9 cellular contexts compared by ENCODE assay signal in the genomic region with DNA sequence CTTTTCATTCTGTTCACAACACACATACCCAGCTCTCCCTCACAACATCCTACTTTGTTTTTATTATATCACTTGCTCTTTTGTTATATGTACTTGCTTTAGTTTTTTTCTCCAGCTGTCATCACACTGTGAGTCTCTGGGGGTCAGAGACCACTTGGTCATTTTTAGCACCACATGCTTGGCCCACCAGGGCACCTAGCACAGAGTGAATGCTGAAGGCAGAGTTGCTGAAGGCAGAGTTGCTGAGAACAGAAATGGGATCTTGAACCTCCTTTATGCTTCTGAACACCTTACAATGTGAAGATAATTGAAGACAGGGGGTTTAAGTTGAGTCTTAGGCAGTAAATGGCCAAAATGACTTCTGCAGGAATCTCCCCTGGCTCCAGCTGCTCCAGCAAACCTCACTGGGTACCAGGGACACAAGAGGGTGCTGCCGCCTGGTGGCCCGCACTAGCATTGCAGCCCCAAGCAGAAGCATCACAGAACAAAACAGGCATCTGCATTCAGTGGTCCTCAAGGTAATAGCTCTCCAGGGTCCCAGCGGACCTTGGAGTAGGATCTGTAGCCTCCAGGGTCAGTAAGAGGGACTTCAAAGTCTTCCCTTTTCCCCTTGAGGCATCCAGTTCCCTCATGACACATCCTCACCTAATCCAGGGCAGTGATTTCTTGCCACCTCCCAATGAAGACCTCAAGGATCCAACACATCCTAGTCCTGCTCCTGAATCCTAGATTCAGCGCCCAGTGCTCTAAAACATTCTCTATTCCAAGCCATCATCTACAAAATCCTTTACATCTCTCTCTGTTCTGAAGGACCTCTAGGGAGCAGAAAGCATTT.
DNase-seq lines count a peak whose midpoint lies in the region; ATAC-seq, FAIRE-seq and TF ChIP-seq lines count a peak whose summit lies in the region.
"Had no signal": no experiment of that assay in that cellular context is flagged by ENCODE, and none has a peak within 500 bp of the region (broad histone marks: within the 10 kb centered on the region; RNA-seq: fewer than 3 reads in every experiment).

No MANE protein-coding gene starts in this region.

- no peaks in the 10 kb centered on the region for H3K27me3 ChIP-seq in left ventricle myocardium inferior (ENCODE audit: low read depth)
- no peaks in the 10 kb centered on the region for H3K27me3 ChIP-seq in upper lobe of right lung
- H3K27me3 ChIP-seq in small intestine (ENCODE audit: control insufficient read depth in 2 of 2, insufficient read depth in 2 of 2, low read length in 2 of 2): no peaks in the 10 kb centered on the region

- no peaks in the 10 kb centered on the region for H3K9me3 ChIP-seq in left ventricle myocardium inferior (replicated peaks)
- H3K9me3 ChIP-seq in upper lobe of right lung: no peaks in the 10 kb centered on the region
- peaks cover 2% of the 10 kb centered on the region for H3K9me3 ChIP-seq in small intestine (ENCODE audit: control insufficient read depth, low read depth)

- H3K27ac ChIP-seq in left ventricle myocardium inferior (replicated peaks) (no peak overlapping the region), upper lobe of right lung (no peak overlapping the region), small intestine (ENCODE audit: low read depth in 1 of 2, low read length in 1 of 2) (no peak overlapping the region)

- FAIRE-seq in small intestine (lab: Jason Lieb, UNC): no peak

- 7 to 10% (median 9%) methylated on average over 4 of the region's 4 CpGs for WGBS in small intestine, 3 donors

- DNase-seq in left ventricle myocardium inferior (no peak), Right ventricle myocardium inferior (ENCODE audit: missing footprints) (no peak), NCI-H1930 (lab: John Stamatoyannopoulos, UW) (peak; percentile 12 to 65), epithelial cell of esophagus (ENCODE audit: low read depth) (peak; percentile 10), upper lobe of right lung (peak; percentile 60), cerebellar cortex (ENCODE audit: low spot score) (no peak), small intestine (no peak), cerebellum (ENCODE audit: low spot score) (no peak)
- DNase-seq: left colon had no signal

- TF ChIP-seq CTCF in left ventricle myocardium inferior (IDR thresholded peaks at IDR 0.05; ENCODE audit: borderline replicate concordance) (peak; percentile 65), epithelial cell of esophagus (IDR thresholded peaks at IDR 0.05; ENCODE audit: insufficient read depth, low read depth, low read length, missing control alignments) (peak; percentile 46), upper lobe of right lung (IDR thresholded peaks at IDR 0.05) (peak; percentile 64)

- intact Hi-C loops in left ventricle myocardium inferior (cut with micrococcal nuclease): no loop called here
- intact Hi-C loops in Right ventricle myocardium inferior (cut with DNase I): no loop called here
- intact Hi-C loops in upper lobe of right lung (cut with DNase I): no loop called here

- H3K4me3 ChIP-seq in left ventricle myocardium inferior (no peak overlapping the region), epithelial cell of esophagus (ENCODE audit: low read length) (no peak overlapping the region), upper lobe of right lung (no peak overlapping the region), small intestine (ENCODE audit: low read depth in 1 of 2, low read length in 2 of 2) (no peak overlapping the region)

- ATAC-seq in Right ventricle myocardium inferior: no peak
- peak; percentile 67 for ATAC-seq in upper lobe of right lung
- ATAC-seq: left colon had no signal

- no peaks in the 10 kb centered on the region for H3K4me1 ChIP-seq in left ventricle myocardium inferior
- no peaks in the 10 kb centered on the region for H3K4me1 ChIP-seq in upper lobe of right lung
- H3K4me1 ChIP-seq in small intestine (ENCODE audit: control insufficient read depth in 2 of 2, insufficient read depth in 1 of 2, low read depth in 1 of 2, low read length in 1 of 2): no peaks in the 10 kb centered on the region

- H3K36me3 ChIP-seq in left ventricle myocardium inferior (no peaks in the 10 kb centered on the region), upper lobe of right lung (no peaks in the 10 kb centered on the region), small intestine (ENCODE audit: control insufficient read depth in 2 of 2, insufficient read depth in 2 of 2, low read length in 2 of 2) (no peaks in the 10 kb centered on the region)

Comparison
In these comparisons a context has a peak if more than half of its experiments do, and no peak if none do; other contexts are left out.
1. DNase-seq: peak in NCI-H1930 (2 of 2), epithelial cell of esophagus (single experiment) and upper lobe of right lung (single experiment); none in left ventricle myocardium inferior (single experiment), Right ventricle myocardium inferior (single experiment), cerebellar cortex (single experiment), small intestine (single experiment) and cerebellum (single experiment).
2. Peak in every context shown above with its lines, with median percentiles within 50 percentile points of each other: CTCF ChIP-seq.